ENCODE assay signal across 8 cellular contexts in genomic region chr11:114180301-114181055, GRCh38.
A peak's percentile ranks its signal among the peaks of the same experiment; 100 is the strongest.
DNase-seq lines count a peak whose midpoint lies in the region; ATAC-seq and TF ChIP-seq lines count a peak whose summit lies in the region.

No MANE protein-coding gene starts in this region.

- no peaks in the 10 kb centered on the region for H3K27me3 Mint-ChIP-seq in activated T-cell treated with anti-CD3 and anti-CD28 coated beads, Interleukin-2, amount 50 U/mL, for 72 hours (ENCODE audit: low read depth)
- H3K27me3 Mint-ChIP-seq in activated T-cell treated with anti-CD3 and anti-CD28 coated beads, Interleukin-2, amount 50 U/mL, for 4 hours (ENCODE audit: low read depth), result no peaks in the 10 kb centered on the region
- peaks cover 3% of the 10 kb centered on the region for H3K27me3 Mint-ChIP-seq in endothelial cell (ENCODE audit: unreplicated experiment)
- H3K27me3 Mint-ChIP-seq in naive thymus-derived CD8-positive, alpha-beta T cell, result no peaks in the 10 kb centered on the region

- ATAC-seq in activated T-cell treated with anti-CD3 and anti-CD28 coated beads, Interleukin-2, amount 50 U/mL, for 72 hours (replicated peaks in 1 of 2), result peak; percentile 33
- no peak for ATAC-seq in activated T-cell treated with anti-CD3 and anti-CD28 coated beads, Interleukin-2, amount 50 U/mL, for 4 hours
- ATAC-seq in naive thymus-derived CD8-positive, alpha-beta T cell, result peak in 1 of 2 donors; percentile 47
- ATAC-seq in HG03175 (IDR thresholded peaks at IDR 0.05; ENCODE audit: unreplicated experiment), result no peak

- no peak overlapping the region for H3K4me2 ChIP-seq in OCI-LY3 (ENCODE audit: low read length)

- H3K79me2 ChIP-seq in OCI-LY3 (ENCODE audit: low read length), result no peaks in the 10 kb centered on the region

- no peak overlapping the region for H3K4me3 ChIP-seq in OCI-LY3 (ENCODE audit: low read length)

- DNase-seq in activated T-cell treated with anti-CD3 and anti-CD28 coated beads, Interleukin-2, amount 50 U/mL, for 72 hours, result peak in 1 of 2 donors; percentile 18
- DNase-seq in activated T-cell treated with anti-CD3 and anti-CD28 coated beads, Interleukin-2, amount 50 U/mL, for 4 hours, result no peak
- peak; percentile 31 for DNase-seq in endothelial cell (ENCODE audit: low spot score)
- peak in 5 of 10 donors; percentile 20 to 67 (median 43) for DNase-seq in naive thymus-derived CD8-positive, alpha-beta T cell
- no peak for DNase-seq in activated CD4-positive, alpha-beta T cell treated with anti-CD3 and anti-CD28 coated beads, Interleukin-2, amount 50 U/mL, for 1 hour
- DNase-seq in NCI-H187 treated with DMSO at 0.1 percent for 48 hours (lab: John Stamatoyannopoulos, UW), result no peak

- peaks cover 44% of the 10 kb centered on the region for H3K27me3 ChIP-seq in OCI-LY3 (ENCODE audit: low read depth, low read length)

- H4K20me1 ChIP-seq in OCI-LY3 (ENCODE audit: insufficient read depth, low read length), result no peaks in the 10 kb centered on the region

- H3K9ac ChIP-seq in OCI-LY3 (ENCODE audit: low read length), result no peak overlapping the region

- no peaks in the 10 kb centered on the region for H3K4me1 ChIP-seq in OCI-LY3 (ENCODE audit: low read length)

- no peak overlapping the region for H3K27ac ChIP-seq in OCI-LY3 (ENCODE audit: low read length)

- POLR2A ChIA-PET in naive thymus-derived CD8-positive, alpha-beta T cell (lab: Charles Lee), result interaction anchor here (0.7 to 9.8 kb wide), 8 partner anchors 11 to 122 kb away, joined by 3 to 178 read pairs (median 6); partner anchors contain the start of gene ZBTB16

- H3K4me3 Mint-ChIP-seq in activated T-cell treated with anti-CD3 and anti-CD28 coated beads, Interleukin-2, amount 50 U/mL, for 72 hours, result no peak overlapping the region
- H3K4me3 Mint-ChIP-seq in activated T-cell treated with anti-CD3 and anti-CD28 coated beads, Interleukin-2, amount 50 U/mL, for 4 hours, result no peak overlapping the region
- H3K4me3 Mint-ChIP-seq in endothelial cell (ENCODE audit: unreplicated experiment), result no peak overlapping the region
- H3K4me3 Mint-ChIP-seq in naive thymus-derived CD8-positive, alpha-beta T cell, result peak overlapping the region in 8 of 10 donors; percentile 29 to 66 (median 42)

- H3K27ac Mint-ChIP-seq in activated T-cell treated with anti-CD3 and anti-CD28 coated beads, Interleukin-2, amount 50 U/mL, for 72 hours, result no peak overlapping the region
- no peak overlapping the region for H3K27ac Mint-ChIP-seq in endothelial cell (ENCODE audit: unreplicated experiment)
- H3K27ac Mint-ChIP-seq in naive thymus-derived CD8-positive, alpha-beta T cell, result peak overlapping the region; percentile 36 to 93 (median 70)

- H3K36me3 ChIP-seq in OCI-LY3 (replicated peaks; ENCODE audit: low read depth, low read length), result no peaks in the 10 kb centered on the region

- no peaks in the 10 kb centered on the region for H3K9me3 ChIP-seq in OCI-LY3 (ENCODE audit: insufficient read depth, low read length)

- no peaks in the 10 kb centered on the region for H3K36me3 Mint-ChIP-seq in activated T-cell treated with anti-CD3 and anti-CD28 coated beads, Interleukin-2, amount 50 U/mL, for 72 hours (ENCODE audit: insufficient read depth in 2 of 2)
- no peaks in the 10 kb centered on the region for H3K36me3 Mint-ChIP-seq in activated T-cell treated with anti-CD3 and anti-CD28 coated beads, Interleukin-2, amount 50 U/mL, for 4 hours (ENCODE audit: insufficient read depth)
- H3K36me3 Mint-ChIP-seq in endothelial cell (ENCODE audit: low read depth, unreplicated experiment), result no peaks in the 10 kb centered on the region
- H3K36me3 Mint-ChIP-seq in naive thymus-derived CD8-positive, alpha-beta T cell, result no peaks in the 10 kb centered on the region

- H3K4me1 Mint-ChIP-seq in activated T-cell treated with anti-CD3 and anti-CD28 coated beads, Interleukin-2, amount 50 U/mL, for 72 hours (ENCODE audit: low read depth), result peaks cover 46% of the 10 kb centered on the region
- peaks cover 74% of the 10 kb centered on the region for H3K4me1 Mint-ChIP-seq in activated T-cell treated with anti-CD3 and anti-CD28 coated beads, Interleukin-2, amount 50 U/mL, for 4 hours (ENCODE audit: low read depth)
- peaks cover 25% of the 10 kb centered on the region for H3K4me1 Mint-ChIP-seq in endothelial cell (ENCODE audit: unreplicated experiment)
- peaks cover 46 to 94% (median 84%) of the 10 kb centered on the region in 4 donors for H3K4me1 Mint-ChIP-seq in naive thymus-derived CD8-positive, alpha-beta T cell

- TF ChIP-seq CTCF in OCI-LY3 (IDR thresholded peaks at IDR 0.05; ENCODE audit: low read depth, low read length), result peak; percentile 63
- TF ChIP-seq CTCF in endothelial cell (IDR thresholded peaks at IDR 0.05; ENCODE audit: unreplicated experiment), result peak; percentile 19

- H2AFZ ChIP-seq in OCI-LY3 (ENCODE audit: low read depth, low read length), result no peak overlapping the region

- H3K9me3 Mint-ChIP-seq in activated T-cell treated with anti-CD3 and anti-CD28 coated beads, Interleukin-2, amount 50 U/mL, for 72 hours, result no peaks in the 10 kb centered on the region
- H3K9me3 Mint-ChIP-seq in activated T-cell treated with anti-CD3 and anti-CD28 coated beads, Interleukin-2, amount 50 U/mL, for 4 hours, result no peaks in the 10 kb centered on the region
- no peaks in the 10 kb centered on the region for H3K9me3 Mint-ChIP-seq in endothelial cell (ENCODE audit: unreplicated experiment)
- no peaks in the 10 kb centered on the region for H3K9me3 Mint-ChIP-seq in naive thymus-derived CD8-positive, alpha-beta T cell

Comparison
In these comparisons a context has a peak if more than half of its experiments do, and no peak if none do; other contexts are left out.
1. ATAC-seq: peak in activated T-cell treated with anti-CD3 and anti-CD28 coated beads, Interleukin-2, amount 50 U/mL, for 72 hours (2 of 2); none in activated T-cell treated with anti-CD3 and anti-CD28 coated beads, Interleukin-2, amount 50 U/mL, for 4 hours (0 of 2) and HG03175 (single experiment).
2. H3K27ac Mint-ChIP-seq: peak in naive thymus-derived CD8-positive, alpha-beta T cell (10 of 10); none in activated T-cell treated with anti-CD3 and anti-CD28 coated beads, Interleukin-2, amount 50 U/mL, for 72 hours (single experiment) and endothelial cell (single experiment).
3. H3K4me3 Mint-ChIP-seq: peak in naive thymus-derived CD8-positive, alpha-beta T cell (8 of 10); none in activated T-cell treated with anti-CD3 and anti-CD28 coated beads, Interleukin-2, amount 50 U/mL, for 72 hours (0 of 2), activated T-cell treated with anti-CD3 and anti-CD28 coated beads, Interleukin-2, amount 50 U/mL, for 4 hours (single experiment) and endothelial cell (single experiment).